ENCODE assay signal across 27 cellular contexts in the genomic region with DNA sequence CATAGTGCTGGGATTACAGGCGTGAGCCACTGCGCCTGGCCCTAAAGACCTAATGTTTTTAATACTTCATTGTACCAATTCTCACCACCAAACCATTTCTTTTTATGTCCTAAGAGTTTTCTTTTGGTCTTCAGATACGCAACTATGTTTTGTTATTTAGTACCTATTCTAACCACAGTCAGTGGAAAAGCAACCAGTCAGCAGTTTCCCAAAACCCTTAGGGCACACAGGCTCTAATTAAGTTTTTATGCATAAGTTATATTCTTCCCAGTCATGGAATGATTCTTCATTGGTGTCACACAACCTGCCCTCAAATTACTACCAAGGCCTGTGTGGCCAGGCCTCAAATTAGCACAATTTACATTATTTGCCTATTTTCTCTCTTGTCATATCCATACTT.
"Had no signal": no experiment of that assay in that cellular context is flagged by ENCODE, and none has a peak within 500 bp of the region (broad histone marks: within the 10 kb centered on the region; RNA-seq: fewer than 3 reads in every experiment).

No MANE protein-coding gene starts in this region.

- FAIRE-seq: astrocyte, bronchial epithelial cell, frontal cortex, TTC549 had no signal

- H3K36me3 ChIP-seq: brain microvascular endothelial cell had no signal

- H3K27ac ChIP-seq: brain microvascular endothelial cell, coronary artery, dorsolateral prefrontal cortex, VCaP had no signal

- H3K4me3 ChIP-seq: coronary artery, dorsolateral prefrontal cortex had no signal

- ATAC-seq: activated CD4-positive, CD25-positive, alpha-beta regulatory T cell treated with anti-CD3 and anti-CD28 coated beads, Interleukin-2, amount 50 U/mL, for 24 hours; activated CD8-positive, alpha-beta T cell treated with anti-CD3 and anti-CD28 coated beads for 36 hours; activated T-cell treated with anti-CD3 and anti-CD28 coated beads, Interleukin-2, amount 50 U/mL, for 4 hours; activated T-helper 17 cell treated with anti-CD3 and anti-CD28 coated beads, Interleukin-2, amount 50 U/mL, for 72 hours; esophagus mucosa had no signal

- H3K27me3 ChIP-seq: brain microvascular endothelial cell, dorsolateral prefrontal cortex had no signal

- DNase-seq: activated B cell treated with CpG ODN at 0.5 μM for 24 hours; activated CD4-positive, alpha-beta T cell treated with anti-CD3 and anti-CD28 coated beads for 48 hours; activated CD4-positive, alpha-beta T cell treated with anti-CD3 and anti-CD28 coated beads, Interleukin-2, amount 50 U/mL, for 1 hour; activated CD4-positive, alpha-beta T cell treated with anti-CD3 and anti-CD28 coated beads, Interleukin-2, amount 50 U/mL, for 48 hours; activated CD8-positive, alpha-beta memory T cell treated with anti-CD3 and anti-CD28 coated beads for 24 hours; activated CD8-positive, alpha-beta T cell treated with anti-CD3 and anti-CD28 coated beads for 36 hours; activated effector memory CD4-positive, alpha-beta T cell treated with Interleukin-2 at 50 U/mL for 16 hours; activated gamma-delta T cell treated with Interleukin-2 at 50 U/mL for 16 hours; activated naive CD4-positive, alpha-beta T cell treated with anti-CD3 and anti-CD28 coated beads, Interleukin-2, amount 50 U/mL, for 16 hours; activated naive CD4-positive, alpha-beta T cell treated with Interleukin-2 at 50 U/mL for 16 hours; activated T-cell treated with anti-CD3 and anti-CD28 coated beads, Interleukin-2, amount 50 U/mL, for 4 hours; amniotic stem cell; anterior cingulate cortex; dorsolateral prefrontal cortex; effector memory CD4-positive, alpha-beta T cell; head of caudate nucleus; T-helper 2 cell had no signal
